ENCODE assay signal across 8 cellular contexts in genomic region chr22:20298803-20299735, GRCh38. TPM values are rescaled to one million over a fixed set of nuclear protein-coding genes. Genes with fewer than 3 reads are reported as not detected.
A peak's percentile ranks its signal among the peaks of the same experiment; 100 is the strongest.
DNase-seq lines count a peak whose midpoint lies in the region; TF ChIP-seq lines count a peak whose summit lies in the region.

No MANE protein-coding gene starts in this region.

- H3K36me3 ChIP-seq in SJSA1 (no peaks in the 10 kb centered on the region), osteoblast (ENCODE audit: insufficient read depth, low read length) (no peaks in the 10 kb centered on the region), testis (ENCODE audit: low read depth, missing control alignments) (no peaks in the 10 kb centered on the region)

- DNase-seq in ACHN (peak; percentile 85), GM19240 (ENCODE audit: insufficient read length, low spot score) (peak; percentile 60), LNCaP clone FGC (ENCODE audit: low read depth) (peak; percentile 38), SJSA1 (ENCODE audit: low read depth in 1 of 2, low spot score in 2 of 2) (peak; percentile 81 to 94), germinal center (ENCODE audit: low spot score) (peak; percentile 83), osteoblast (ENCODE audit: insufficient read length, low spot score, missing footprints) (peak; percentile 91), testis (peak; percentile 93)
- DNase-seq in activated naive CD4-positive, alpha-beta T cell (lab: John Stamatoyannopoulos, UW), result peak; percentile 74 to 93 (median 83)

- peaks cover 4% of the 10 kb centered on the region; the same call in 1 of the 2 replicates for H3K27me3 ChIP-seq in SJSA1 (replicated peaks)
- peaks cover 35% of the 10 kb centered on the region for H3K27me3 ChIP-seq in osteoblast (ENCODE audit: insufficient read depth, low read length)
- H3K27me3 ChIP-seq in testis, result no peaks in the 10 kb centered on the region

- 4 to 5% methylated on average over 37 to 50 of the region's 88 CpGs for WGBS in testis, 2 donors

- H3K4me2 ChIP-seq in osteoblast (ENCODE audit: insufficient read depth, low read length), result peak overlapping the region; percentile 60

- H3K27ac ChIP-seq in SJSA1 (no peak overlapping the region), osteoblast (ENCODE audit: low read depth, low read length) (no peak overlapping the region), testis (no peak overlapping the region)

- H3K79me2 ChIP-seq in osteoblast (ENCODE audit: insufficient read depth, low read length), result no peaks in the 10 kb centered on the region

- intact Hi-C loops in testis (cut with DNase I; ENCODE audit: low total_unique reads), result no loop called here

- H3K4me3 ChIP-seq in LNCaP clone FGC (ENCODE audit: low read depth, low read length), result peak overlapping the region; percentile 48
- H3K4me3 ChIP-seq in SJSA1, result peak overlapping the region; percentile 41
- peak overlapping the region; percentile 46 for H3K4me3 ChIP-seq in osteoblast (ENCODE audit: insufficient read depth, low read length)
- peak overlapping the region; percentile 50 to 59 for H3K4me3 ChIP-seq in testis

- TF ChIP-seq CTCF in LNCaP clone FGC (IDR thresholded peaks at IDR 0.05; ENCODE audit: control insufficient read depth, extremely low read depth, insufficient read depth), result no peak
- TF ChIP-seq CTCF in osteoblast (IDR thresholded peaks at IDR 0.05; ENCODE audit: extremely low read depth, low read depth, low read length), result no peak
- TF ChIP-seq CTCF in testis (IDR thresholded peaks at IDR 0.05), result no peak

- H3K4me1 ChIP-seq in SJSA1 (replicated peaks), result peaks cover 13% of the 10 kb centered on the region
- H3K4me1 ChIP-seq in osteoblast (ENCODE audit: insufficient read depth, low read length), result no peaks in the 10 kb centered on the region
- no peaks in the 10 kb centered on the region for H3K4me1 ChIP-seq in testis

- H4K20me1 ChIP-seq in osteoblast (ENCODE audit: insufficient read depth, low read length), result no peaks in the 10 kb centered on the region

- in situ Hi-C loops in ACHN (cut with HindIII; ENCODE audit: low pct_ligation_motif_present, low pct_unique_long_range_greater_than_20kb, low sequenced_read_pairs), result no loop called here

- H3K9me3 ChIP-seq in SJSA1 (replicated peaks) (no peaks in the 10 kb centered on the region), osteoblast (ENCODE audit: low read depth, low read length) (no peaks in the 10 kb centered on the region), testis (no peaks in the 10 kb centered on the region)

- no peak overlapping the region for H2AFZ ChIP-seq in osteoblast (ENCODE audit: low read length)

- no peak for TF ChIP-seq POLR2A in testis (IDR thresholded peaks at IDR 0.05)

RNA-seq across cellular contexts. Expression of gene DGCR6L, which starts 20.8 kb away (rescaled TPM):
- total RNA-seq in SJSA1 (2014; rRNA removed; shearing (Covaris generic)), result 93.1 and 101 TPM in 2 replicates
- 58.9 and 60.8 TPM in 2 replicates for total RNA-seq in osteoblast
- 100 to 1,000 TPM; 152 to 257 TPM for total RNA-seq in testis
- polyA plus RNA-seq in testis (ENCODE audit: insufficient read depth, low read depth, low replicate concordance), result 171 TPM

RNA-seq across cellular contexts. Expression of gene RTN4R, which starts 31.0 kb away (rescaled TPM):
- total RNA-seq in SJSA1 (2014; rRNA removed; shearing (Covaris generic)), result 0.05 TPM in 1 of 2 replicates, not detected in the other
- total RNA-seq in osteoblast (under 0.01 and 0.29 TPM in 2 replicates), testis (1 to 10 TPM; 5.1 to 6.1 TPM)
- polyA plus RNA-seq in testis (ENCODE audit: insufficient read depth, low read depth, low replicate concordance), result 2.1 TPM

Comparison
In these comparisons a context has a peak if more than half of its experiments do, and no peak if none do; other contexts are left out.
1. DNase-seq: peak in every context shown above with its lines; median percentile 93 in testis; 91 in osteoblast; 88 in SJSA1; 85 in ACHN; 83 in activated naive CD4-positive, alpha-beta T cell; 83 in germinal center; 60 in GM19240; 38 in LNCaP clone FGC.